ENCODE assay signal across 12 cellular contexts in genomic region chr15:68674975-68675374, GRCh38.
DNase-seq lines count a peak whose midpoint lies in the region; ATAC-seq, FAIRE-seq and TF ChIP-seq lines count a peak whose summit lies in the region.
"Had no signal": no experiment of that assay in that cellular context is flagged by ENCODE, and none has a peak within 500 bp of the region (broad histone marks: within the 10 kb centered on the region; RNA-seq: fewer than 3 reads in every experiment).

No MANE protein-coding gene starts in this region.

- TF ChIP-seq CTCF in OCI-LY3 (IDR thresholded peaks at IDR 0.05; ENCODE audit: low read depth, low read length) (no peak), coronary artery (IDR thresholded peaks at IDR 0.05) (no peak)

- H3K4me1 Mint-ChIP-seq in natural killer cell treated with Interleukin-12 subunit alpha and Interleukin-12 subunit beta and Interleukin-15 and Interleukin-18, amount 100 ng/mL, for 72 hours (ENCODE audit: low read depth in 2 of 2), result peaks cover 0 to 5% of the 10 kb centered on the region in 2 donors
- H3K4me1 Mint-ChIP-seq: activated T-helper 17 cell treated with anti-CD3 and anti-CD28 coated beads, Interleukin-2, amount 50 U/mL, for 72 hours had no signal

- no peak overlapping the region for H3K27ac Mint-ChIP-seq in natural killer cell treated with Interleukin-12 subunit alpha and Interleukin-12 subunit beta and Interleukin-15 and Interleukin-18, amount 100 ng/mL, for 72 hours
- H3K27ac Mint-ChIP-seq: activated T-helper 17 cell treated with anti-CD3 and anti-CD28 coated beads, Interleukin-2, amount 50 U/mL, for 72 hours; naive thymus-derived CD8-positive, alpha-beta T cell; stimulated activated memory B cell treated with anti-CD40 and anti-IgM and Interleukin-4, amounts not matched to agents 10 μg/mL and 1 μg/mL and 100 μg/mL, for 72 hours had no signal

- H3K4me3 ChIP-seq in OCI-LY3 (ENCODE audit: low read length) (peak overlapping the region; percentile 20), coronary artery (no peak overlapping the region)

- no peaks in the 10 kb centered on the region for H3K9me3 ChIP-seq in OCI-LY3 (ENCODE audit: insufficient read depth, low read length)

- H3K4me2 ChIP-seq in OCI-LY3 (ENCODE audit: low read length), result peak overlapping the region; percentile 71

- no peak for ATAC-seq in natural killer cell treated with Interleukin-12 subunit alpha and Interleukin-12 subunit beta and Interleukin-15 and Interleukin-18, amount 100 ng/mL, for 72 hours
- ATAC-seq: naive thymus-derived CD8-positive, alpha-beta T cell; stimulated activated memory B cell treated with anti-CD40 and anti-IgM and Interleukin-4, amounts not matched to agents 10 μg/mL and 1 μg/mL and 100 μg/mL, for 72 hours had no signal

- H3K4me3 Mint-ChIP-seq in natural killer cell treated with Interleukin-12 subunit alpha and Interleukin-12 subunit beta and Interleukin-15 and Interleukin-18, amount 100 ng/mL, for 72 hours, result no peak overlapping the region
- H3K4me3 Mint-ChIP-seq: activated T-helper 17 cell treated with anti-CD3 and anti-CD28 coated beads, Interleukin-2, amount 50 U/mL, for 72 hours; naive thymus-derived CD8-positive, alpha-beta T cell; stimulated activated memory B cell treated with anti-CD40 and anti-IgM and Interleukin-4, amounts not matched to agents 10 μg/mL and 1 μg/mL and 100 μg/mL, for 72 hours had no signal

- peaks cover 11% of the 10 kb centered on the region; the same call in 1 of the 2 replicates for H3K27me3 ChIP-seq in OCI-LY3 (ENCODE audit: low read depth, low read length)

- DNase-seq in GM18507 (ENCODE audit: extremely low spot score, insufficient read length, low read depth), result no peak
- peak; percentile 9 for DNase-seq in coronary artery (ENCODE audit: low spot score)
- peak; percentile 10 for DNase-seq in natural killer cell treated with Interleukin-12 subunit alpha and Interleukin-12 subunit beta and Interleukin-15 and Interleukin-18, amount 100 ng/mL, for 72 hours (ENCODE audit: low spot score)
- no peak for DNase-seq in activated CD4-positive, alpha-beta T cell treated with anti-CD3 and anti-CD28 coated beads, Interleukin-2, amount 50 U/mL, for 48 hours
- no peak for DNase-seq in NCI-H2227 treated with DMSO at 0.1 percent for 48 hours (lab: John Stamatoyannopoulos, UW)
- DNase-seq in LoVo (ENCODE audit: low spot score), result no peak
- no peak for DNase-seq in NCI-H1694 treated with DMSO at 0.1 percent for 48 hours (lab: John Stamatoyannopoulos, UW)
- DNase-seq: naive thymus-derived CD8-positive, alpha-beta T cell; NCI-H187 treated with DMSO at 0.1 percent for 48 hours had no signal

- no peak overlapping the region for H3K27ac ChIP-seq in OCI-LY3 (ENCODE audit: low read length)
- no peak overlapping the region for H3K27ac ChIP-seq in coronary artery

- peak overlapping the region; percentile 10; the same call in 1 of the 2 replicates for H2AFZ ChIP-seq in OCI-LY3 (ENCODE audit: low read depth, low read length)

- peak; percentile 15 for FAIRE-seq in GM18507 (lab: Jason Lieb, UNC)

- no peaks in the 10 kb centered on the region for H4K20me1 ChIP-seq in OCI-LY3 (ENCODE audit: insufficient read depth, low read length)

- H3K36me3 ChIP-seq in OCI-LY3 (replicated peaks; ENCODE audit: low read depth, low read length), result no peaks in the 10 kb centered on the region

- H3K36me3 Mint-ChIP-seq in natural killer cell treated with Interleukin-12 subunit alpha and Interleukin-12 subunit beta and Interleukin-15 and Interleukin-18, amount 100 ng/mL, for 72 hours, result no peaks in the 10 kb centered on the region
- H3K36me3 Mint-ChIP-seq: naive thymus-derived CD8-positive, alpha-beta T cell; stimulated activated memory B cell treated with anti-CD40 and anti-IgM and Interleukin-4, amounts not matched to agents 10 μg/mL and 1 μg/mL and 100 μg/mL, for 72 hours had no signal

- peaks cover 12 to 13% of the 10 kb centered on the region in 2 donors for H3K27me3 Mint-ChIP-seq in natural killer cell treated with Interleukin-12 subunit alpha and Interleukin-12 subunit beta and Interleukin-15 and Interleukin-18, amount 100 ng/mL, for 72 hours

- H3K9ac ChIP-seq in OCI-LY3 (ENCODE audit: low read length), result no peak overlapping the region

- peaks cover 17% of the 10 kb centered on the region for H3K4me1 ChIP-seq in OCI-LY3 (ENCODE audit: low read length)

- no peaks in the 10 kb centered on the region for H3K9me3 Mint-ChIP-seq in natural killer cell treated with Interleukin-12 subunit alpha and Interleukin-12 subunit beta and Interleukin-15 and Interleukin-18, amount 100 ng/mL, for 72 hours
- H3K9me3 Mint-ChIP-seq: activated T-helper 17 cell treated with anti-CD3 and anti-CD28 coated beads, Interleukin-2, amount 50 U/mL, for 72 hours; stimulated activated memory B cell treated with anti-CD40 and anti-IgM and Interleukin-4, amounts not matched to agents 10 μg/mL and 1 μg/mL and 100 μg/mL, for 72 hours had no signal

- H3K79me2 ChIP-seq in OCI-LY3 (ENCODE audit: low read length), result no peaks in the 10 kb centered on the region

Comparison
In these comparisons a context has a peak if more than half of its experiments do, and no peak if none do; other contexts are left out.
1. DNase-seq: peak in coronary artery (single experiment) and natural killer cell treated with Interleukin-12 subunit alpha and Interleukin-12 subunit beta and Interleukin-15 and Interleukin-18, amount 100 ng/mL, for 72 hours (single experiment); none in GM18507 (single experiment), activated CD4-positive, alpha-beta T cell treated with anti-CD3 and anti-CD28 coated beads, Interleukin-2, amount 50 U/mL, for 48 hours (0 of 2), NCI-H2227 treated with DMSO at 0.1 percent for 48 hours (single experiment), LoVo (single experiment) and NCI-H1694 treated with DMSO at 0.1 percent for 48 hours (single experiment).